8 cellular contexts compared by ENCODE assay signal in genomic region chr4:76830612-76831474, GRCh38.
DNase-seq lines count a peak whose midpoint lies in the region; ATAC-seq and TF ChIP-seq lines count a peak whose summit lies in the region.

No MANE protein-coding gene starts in this region.

- ATAC-seq in RWPE2 (ENCODE audit: low read depth) = peak; percentile 86
- no peak for ATAC-seq in GM21423 (IDR thresholded peaks at IDR 0.05; ENCODE audit: unreplicated experiment)
- ATAC-seq in HG03045 (IDR thresholded peaks at IDR 0.05; ENCODE audit: unreplicated experiment) = no peak
- ATAC-seq in activated CD8-positive, alpha-beta memory T cell treated with anti-CD3 and anti-CD28 coated beads, Interleukin-2, amount 10 ng/mL, durations not matched to agents 7 days and 5 days = no peak

- CTCF ChIA-PET in activated CD8-positive, alpha-beta memory T cell treated with anti-CD3 and anti-CD28 coated beads, Interleukin-2, amount 10 ng/mL, durations not matched to agents 7 days and 5 days (lab: Charles Lee) = no interaction called here

- H3K4me1 ChIP-seq in RWPE2 (ENCODE audit: insufficient read depth, poor library complexity, severe bottlenecking) (peaks cover 18% of the 10 kb centered on the region), rectal smooth muscle tissue (ENCODE audit: control insufficient read depth, insufficient read depth, low read length) (no peaks in the 10 kb centered on the region)

- H3K9ac ChIP-seq in rectal smooth muscle tissue (ENCODE audit: low read length) = no peak overlapping the region

- in situ Hi-C loops in KBM-7 (cut with MboI; ENCODE audit: low pct_unique_long_range_greater_than_20kb, low sequenced_read_pairs) = no loop called here

- H3K9me3 ChIP-seq in RWPE2 (ENCODE audit: severe bottlenecking) = peaks cover 2% of the 10 kb centered on the region

- DNase-seq in EH (ENCODE audit: low read depth) (peak; percentile 96), RWPE2 (ENCODE audit: low spot score) (no peak), foreskin melanocyte (peak; percentile 74), KBM-7 (no peak)
- DNase-seq in activated CD8-positive, alpha-beta memory T cell treated with anti-CD3 and anti-CD28 coated beads, Interleukin-2, amount 10 ng/mL, durations not matched to agents 7 days and 5 days = no peak

- H3K27ac ChIP-seq in RWPE2 (ENCODE audit: poor library complexity, severe bottlenecking) (peak overlapping the region; percentile 27), rectal smooth muscle tissue (ENCODE audit: low read depth, low read length) (no peak overlapping the region)

- H3K27ac Mint-ChIP-seq in activated CD8-positive, alpha-beta memory T cell treated with anti-CD3 and anti-CD28 coated beads, Interleukin-2, amount 10 ng/mL, durations not matched to agents 7 days and 5 days = no peak overlapping the region

- no peaks in the 10 kb centered on the region for H3K36me3 ChIP-seq in RWPE2 (ENCODE audit: low read depth)
- H3K36me3 ChIP-seq in rectal smooth muscle tissue (ENCODE audit: control insufficient read depth, insufficient read depth, low read length) = no peaks in the 10 kb centered on the region

- H3K27me3 ChIP-seq in RWPE2 (ENCODE audit: insufficient read depth, poor library complexity, severe bottlenecking) (no peaks in the 10 kb centered on the region), rectal smooth muscle tissue (ENCODE audit: control insufficient read depth, insufficient read depth, low read length) (no peaks in the 10 kb centered on the region)

- H3K4me3 ChIP-seq in RWPE2 (ENCODE audit: severe bottlenecking) = no peak overlapping the region
- H3K4me3 ChIP-seq in rectal smooth muscle tissue (ENCODE audit: low read length) = peak overlapping the region; percentile 18

- H3K4me1 Mint-ChIP-seq in activated CD8-positive, alpha-beta memory T cell treated with anti-CD3 and anti-CD28 coated beads, Interleukin-2, amount 10 ng/mL, durations not matched to agents 7 days and 5 days = no peaks in the 10 kb centered on the region

- H3K4me3 Mint-ChIP-seq in activated CD8-positive, alpha-beta memory T cell treated with anti-CD3 and anti-CD28 coated beads, Interleukin-2, amount 10 ng/mL, durations not matched to agents 7 days and 5 days = no peak overlapping the region

- no peaks in the 10 kb centered on the region for H3K36me3 Mint-ChIP-seq in activated CD8-positive, alpha-beta memory T cell treated with anti-CD3 and anti-CD28 coated beads, Interleukin-2, amount 10 ng/mL, durations not matched to agents 7 days and 5 days

- no peak for TF ChIP-seq CTCF in RWPE2 (IDR thresholded peaks at IDR 0.05; ENCODE audit: poor library complexity, severe bottlenecking)

- no peaks in the 10 kb centered on the region for H3K27me3 Mint-ChIP-seq in activated CD8-positive, alpha-beta memory T cell treated with anti-CD3 and anti-CD28 coated beads, Interleukin-2, amount 10 ng/mL, durations not matched to agents 7 days and 5 days

- peaks cover 2% of the 10 kb centered on the region for H3K9me3 Mint-ChIP-seq in activated CD8-positive, alpha-beta memory T cell treated with anti-CD3 and anti-CD28 coated beads, Interleukin-2, amount 10 ng/mL, durations not matched to agents 7 days and 5 days (ENCODE audit: low read depth)

Comparison
In these comparisons a context has a peak if more than half of its experiments do, and no peak if none do; other contexts are left out.
1. DNase-seq: peak in EH (single experiment) and foreskin melanocyte (single experiment); none in RWPE2 (single experiment), KBM-7 (single experiment) and activated CD8-positive, alpha-beta memory T cell treated with anti-CD3 and anti-CD28 coated beads, Interleukin-2, amount 10 ng/mL, durations not matched to agents 7 days and 5 days (single experiment).